Comparison of ENCODE assay signal across 8 cellular contexts in genomic region chr3:150411106-150411460, GRCh38. TPM values are rescaled to one million over a fixed set of nuclear protein-coding genes. Genes with fewer than 3 reads are reported as not detected.
DNase-seq lines count a peak whose midpoint lies in the region; FAIRE-seq and TF ChIP-seq lines count a peak whose summit lies in the region.

No MANE protein-coding gene starts in this region.

- CTCF ChIA-PET in AG04450 (lab: Charles Lee): interaction anchor here (0.7 to 2.7 kb wide), 6 partner anchors 60 to 494 kb away, joined by 3 to 21 read pairs (median 4); no protein-coding TSS in a partner anchor

- peaks cover 3% of the 10 kb centered on the region; the same call in 1 of the 2 replicates for H3K9me3 ChIP-seq in AG04450 (ENCODE audit: control insufficient read depth, insufficient read depth, low read length)
- H3K9me3 ChIP-seq in HUES6 (ENCODE audit: control insufficient read depth, insufficient read depth, low read depth, low read length): no peaks in the 10 kb centered on the region
- H3K9me3 ChIP-seq in muscle layer of colon (ENCODE audit: low read length): no peaks in the 10 kb centered on the region

- H3K4me1 ChIP-seq in HUES6 (ENCODE audit: control insufficient read depth, insufficient read depth, low read length): peaks cover 21% of the 10 kb centered on the region
- H3K4me1 ChIP-seq in muscle layer of colon (ENCODE audit: insufficient read depth, low read length): peaks cover 28% of the 10 kb centered on the region

- DNase-seq in AG04450 (ENCODE audit: low read depth, low spot score) (no peak), bronchial epithelial cell (ENCODE audit: low read depth) (no peak), frontal cortex (ENCODE audit: low spot score in 2 of 2) (no peak), RCC 7860 (ENCODE audit: low spot score) (no peak), NCI-H510A (lab: John Stamatoyannopoulos, UW) (no peak)
- DNase-seq in stimulated activated CD4-positive, alpha-beta T cell treated with anti-CD3 and anti-CD28 coated beads, Interleukin-12 subunit alpha, Interleukin-12 subunit beta, amount 100 ng/mL, for 4 hours: no peak

- POLR2A ChIA-PET in AG04450 (lab: Yijun Ruan, JAX): no interaction called here

- H3K4me3 ChIP-seq in AG04450 (ENCODE audit: low read depth, low read length): peak overlapping the region; percentile 96
- H3K4me3 ChIP-seq in HUES6 (ENCODE audit: low read depth, low read length): peak overlapping the region; percentile 96
- H3K4me3 ChIP-seq in bronchial epithelial cell (ENCODE audit: low read depth, low read length): peak overlapping the region; percentile 96
- peak overlapping the region; percentile 89 to 94 for H3K4me3 ChIP-seq in muscle layer of colon (ENCODE audit: low read depth in 1 of 2, low read length in 2 of 2)

- H3K27me3 ChIP-seq in AG04450 (ENCODE audit: control insufficient read depth, insufficient read depth, low read length): no peaks in the 10 kb centered on the region
- H3K27me3 ChIP-seq in HUES6 (ENCODE audit: control insufficient read depth, insufficient read depth, low read length): no peaks in the 10 kb centered on the region
- no peaks in the 10 kb centered on the region for H3K27me3 ChIP-seq in bronchial epithelial cell (ENCODE audit: control insufficient read depth, insufficient read depth, low read length)
- H3K27me3 ChIP-seq in muscle layer of colon (ENCODE audit: control insufficient read depth in 1 of 2, insufficient read depth in 2 of 2, low read length in 2 of 2): no peaks in the 10 kb centered on the region

- H3K9ac ChIP-seq in HUES6 (ENCODE audit: low read length): peak overlapping the region; percentile 95
- H3K9ac ChIP-seq in muscle layer of colon (ENCODE audit: low read length): peak overlapping the region; percentile 63

- no peak for TF ChIP-seq CTCF in AG04450 (IDR thresholded peaks at IDR 0.05; ENCODE audit: low read depth, low read length)
- no peak for TF ChIP-seq CTCF in bronchial epithelial cell (IDR thresholded peaks at IDR 0.05; ENCODE audit: insufficient read depth, low read length, severe bottlenecking)

- peaks cover 14% of the 10 kb centered on the region; the same call in 1 of the 2 replicates for H3K36me3 ChIP-seq in HUES6 (ENCODE audit: control insufficient read depth, insufficient read depth, low read length)
- H3K36me3 ChIP-seq in bronchial epithelial cell (ENCODE audit: control insufficient read depth, insufficient read depth, low read length): peaks cover 5% of the 10 kb centered on the region
- no peaks in the 10 kb centered on the region for H3K36me3 ChIP-seq in muscle layer of colon (ENCODE audit: insufficient read depth, low read length)

- H3K27ac ChIP-seq in AG04450 (ENCODE audit: low read depth, low read length) (peak overlapping the region; percentile 53), HUES6 (ENCODE audit: low read depth, low read length) (no peak overlapping the region), muscle layer of colon (ENCODE audit: low read depth, low read length) (peak overlapping the region; percentile 97)

- FAIRE-seq in bronchial epithelial cell (lab: Jason Lieb, UNC) (no peak), frontal cortex (lab: Jason Lieb, UNC) (no peak), RCC 7860 (lab: Jason Lieb, UNC) (no peak)

RNA-seq across cellular contexts. Expression of gene TSC22D2, which starts 3.0 kb away (rescaled TPM):
- polyA plus RNA-seq in AG04450 (2011; rRNA removed): 28.4 and 29.3 TPM in 2 replicates
- 62.4 and 71.9 TPM in 2 replicates for polyA minus RNA-seq in AG04450 (2011; rRNA and poly(A)+ RNA removed)
- total RNA-seq in bronchial epithelial cell (5.0 and 5.8 TPM in 2 replicates), frontal cortex (11.0 TPM)
